ENCODE assay signal across 36 cellular contexts in genomic region chr6:3450888-3451287, GRCh38.
"Had no signal": no experiment of that assay in that cellular context is flagged by ENCODE, and none has a peak within 500 bp of the region (broad histone marks: within the 10 kb centered on the region; RNA-seq: fewer than 3 reads in every experiment).

No MANE protein-coding gene starts in this region.

- H3K4me2 ChIP-seq: neural progenitor cell had no signal

- H3K27me3 Mint-ChIP-seq: activated CD4-positive, alpha-beta memory T cell treated with anti-CD3 and anti-CD28 coated beads for 36 hours; activated naive CD4-positive, alpha-beta T cell treated with anti-CD3 and anti-CD28 coated beads, Interleukin-2, amount 10 ng/mL, durations not matched to agents 7 days and 5 days had no signal

- H3K27ac Mint-ChIP-seq: activated CD4-positive, alpha-beta memory T cell treated with anti-CD3 and anti-CD28 coated beads for 36 hours; activated CD4-positive, alpha-beta T cell treated with anti-CD3 and anti-CD28 coated beads, Interleukin-2, amount 10 ng/mL, durations not matched to agents 24 days and 14 days; activated naive CD4-positive, alpha-beta T cell treated with anti-CD3 and anti-CD28 coated beads, Interleukin-2, amount 10 ng/mL, durations not matched to agents 7 days and 5 days; activated naive CD8-positive, alpha-beta T cell treated with anti-CD3 and anti-CD28 coated beads, Interleukin-2, amount 10 ng/mL, durations not matched to agents 7 days and 5 days; activated T-helper 1 cell treated with anti-CD3 and anti-CD28 coated beads, Interleukin-12 subunit alpha, Interleukin-12 subunit beta, Interleukin-2, Interleukin-4 antibody, amounts not matched to agents 30 ng/mL and 10 ng/mL and 1 ng/mL, durations not matched to agents 14 hours and 24 hours and 36 hours; dendritic cell treated with granulocyte-macrophage colony-stimulating factor and Interleukin-4, amounts not matched to agents 40 ng/mL and 50 ng/mL, for 4 days; endodermal cell; immature natural killer cell; natural killer cell; neural progenitor cell; stimulated activated naive B cell treated with anti-CD40 and anti-IgM and Interleukin-4, amounts not matched to agents 10 μg/mL and 1 μg/mL and 100 μg/mL, for 72 hours; T-helper 17 cell had no signal

- H3K4me3 Mint-ChIP-seq: activated CD4-positive, alpha-beta memory T cell treated with anti-CD3 and anti-CD28 coated beads for 36 hours; activated CD4-positive, alpha-beta T cell treated with anti-CD3 and anti-CD28 coated beads, Interleukin-2, amount 10 ng/mL, durations not matched to agents 24 days and 14 days; activated naive CD4-positive, alpha-beta T cell treated with anti-CD3 and anti-CD28 coated beads, Interleukin-2, amount 10 ng/mL, durations not matched to agents 7 days and 5 days; activated naive CD8-positive, alpha-beta T cell treated with anti-CD3 and anti-CD28 coated beads, Interleukin-2, amount 10 ng/mL, durations not matched to agents 7 days and 5 days; activated T-helper 1 cell treated with anti-CD3 and anti-CD28 coated beads, Interleukin-12 subunit alpha, Interleukin-12 subunit beta, Interleukin-2, Interleukin-4 antibody, amounts not matched to agents 30 ng/mL and 10 ng/mL and 1 ng/mL, durations not matched to agents 14 hours and 24 hours and 36 hours; central memory CD8-positive, alpha-beta T cell; dendritic cell treated with granulocyte-macrophage colony-stimulating factor and Interleukin-4, amounts not matched to agents 40 ng/mL and 50 ng/mL, for 4 days; endodermal cell; immature natural killer cell; natural killer cell; neural progenitor cell; stimulated activated naive B cell treated with anti-CD40 and anti-IgM and Interleukin-4, amounts not matched to agents 10 μg/mL and 1 μg/mL and 100 μg/mL, for 72 hours; T-helper 17 cell had no signal

- FAIRE-seq: bronchial epithelial cell, kidney, small intestine had no signal

- DNase-seq: activated CD4-positive, alpha-beta memory T cell treated with anti-CD3 and anti-CD28 coated beads for 36 hours; activated CD4-positive, alpha-beta T cell treated with anti-CD3 and anti-CD28 coated beads, Interleukin-2, amount 10 ng/mL, durations not matched to agents 24 days and 14 days; activated CD4-positive, CD25-positive, alpha-beta regulatory T cell treated with anti-CD3 and anti-CD28 coated beads, Interleukin-2, amount 50 U/mL, for 72 hours; activated CD8-positive, alpha-beta memory T cell treated with anti-CD3 and anti-CD28 coated beads, Interleukin-2, amount 50 U/mL, for 4 hours; activated effector memory CD4-positive, alpha-beta T cell treated with anti-CD3 and anti-CD28 coated beads, Interleukin-2, amount 50 U/mL, for 16 hours; activated naive CD4-positive, alpha-beta T cell treated with anti-CD3 and anti-CD28 coated beads, Interleukin-2, amount 10 ng/mL, durations not matched to agents 7 days and 5 days; activated naive CD8-positive, alpha-beta T cell treated with anti-CD3 and anti-CD28 coated beads, Interleukin-2, amount 10 ng/mL, durations not matched to agents 7 days and 5 days; activated T-cell treated with anti-CD3 and anti-CD28 coated beads, Interleukin-2, amount 50 U/mL, for 1 hour; amygdala; endodermal cell; foreskin fibroblast; heart left ventricle; hypothalamus; immature natural killer cell; kidney; lower lobe of right lung; natural killer cell; posterior cingulate gyrus; retina; sigmoid colon; small intestine; stimulated activated CD4-positive, alpha-beta T cell treated with anti-CD3 and anti-CD28 coated beads, Interleukin-1b, Interleukin-23, amount 100 ng/mL, for 48 hours; stimulated activated naive B cell treated with anti-CD40 and anti-IgM and Interleukin-4, amounts not matched to agents 10 μg/mL and 1 μg/mL and 100 μg/mL, for 72 hours; stomach; T-helper 17 cell; T1000; tibial artery; upper lobe of right lung; WERI-Rb-1 had no signal

- H3K9me3 Mint-ChIP-seq: activated CD4-positive, alpha-beta memory T cell treated with anti-CD3 and anti-CD28 coated beads for 36 hours; activated CD4-positive, alpha-beta T cell treated with anti-CD3 and anti-CD28 coated beads, Interleukin-2, amount 10 ng/mL, durations not matched to agents 24 days and 14 days; activated T-helper 1 cell treated with anti-CD3 and anti-CD28 coated beads, Interleukin-12 subunit alpha, Interleukin-12 subunit beta, Interleukin-2, Interleukin-4 antibody, amounts not matched to agents 30 ng/mL and 10 ng/mL and 1 ng/mL, durations not matched to agents 14 hours and 24 hours and 36 hours; central memory CD8-positive, alpha-beta T cell; dendritic cell treated with granulocyte-macrophage colony-stimulating factor and Interleukin-4, amounts not matched to agents 40 ng/mL and 50 ng/mL, for 4 days; immature natural killer cell; natural killer cell; stimulated activated naive B cell treated with anti-CD40 and anti-IgM and Interleukin-4, amounts not matched to agents 10 μg/mL and 1 μg/mL and 100 μg/mL, for 72 hours had no signal

- H3K4me1 Mint-ChIP-seq: central memory CD8-positive, alpha-beta T cell; endodermal cell; immature natural killer cell; natural killer cell had no signal

- H3K4me3 ChIP-seq: esophagus muscularis mucosa, heart left ventricle, lower lobe of right lung, neural progenitor cell, sigmoid colon, stomach, suprapubic skin, tibial artery, upper lobe of right lung had no signal

- H2AFZ ChIP-seq: neural progenitor cell had no signal

- H3K27ac ChIP-seq: esophagus muscularis mucosa, heart left ventricle, lower lobe of right lung, neural progenitor cell, stomach, suprapubic skin, tibial artery, upper lobe of right lung had no signal

- H3K9me3 ChIP-seq: esophagus muscularis mucosa, heart left ventricle, lower lobe of right lung, sigmoid colon, stomach, suprapubic skin, tibial artery, upper lobe of right lung had no signal

- H3K27me3 ChIP-seq: esophagus muscularis mucosa, sigmoid colon, suprapubic skin had no signal

- H3K36me3 Mint-ChIP-seq: activated CD4-positive, alpha-beta memory T cell treated with anti-CD3 and anti-CD28 coated beads for 36 hours; activated naive CD8-positive, alpha-beta T cell treated with anti-CD3 and anti-CD28 coated beads, Interleukin-2, amount 10 ng/mL, durations not matched to agents 7 days and 5 days; immature natural killer cell; natural killer cell; stimulated activated naive B cell treated with anti-CD40 and anti-IgM and Interleukin-4, amounts not matched to agents 10 μg/mL and 1 μg/mL and 100 μg/mL, for 72 hours had no signal

- H3K9ac ChIP-seq: neural progenitor cell had no signal

- ATAC-seq: heart left ventricle, lower lobe of right lung, natural killer cell, T-helper 17 cell, upper lobe of right lung had no signal

- H3K36me3 ChIP-seq: esophagus muscularis mucosa, heart left ventricle, lower lobe of right lung, neural progenitor cell, sigmoid colon, stomach, suprapubic skin, tibial artery, upper lobe of right lung had no signal
